27 cellular contexts compared by ENCODE assay signal in the genomic region with DNA sequence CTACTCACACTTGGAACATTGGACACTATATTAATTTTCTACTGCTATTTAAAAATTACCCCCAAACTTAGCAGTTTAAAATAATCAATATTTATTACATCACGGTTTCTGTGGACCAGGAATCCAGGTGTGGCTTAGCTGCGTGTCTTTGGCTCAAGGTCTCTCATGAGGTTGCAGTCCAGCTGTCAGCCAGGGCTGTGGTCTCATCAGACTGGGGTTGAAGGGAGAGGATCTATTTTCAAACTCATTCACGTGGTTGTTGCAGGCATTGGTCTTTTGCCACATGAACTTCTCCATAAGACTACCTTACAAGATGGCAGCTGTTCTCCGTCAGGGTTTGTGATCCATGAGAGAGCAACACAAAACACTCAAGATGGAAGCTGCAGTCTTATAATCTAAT.
"Had no signal": no experiment of that assay in that cellular context is flagged by ENCODE, and none has a peak within 500 bp of the region (broad histone marks: within the 10 kb centered on the region; RNA-seq: fewer than 3 reads in every experiment).

No MANE protein-coding gene starts in this region.

- H3K27ac ChIP-seq: neural progenitor cell, ovary, parathyroid adenoma, psoas muscle, right lobe of liver, sigmoid colon, skin epidermis, spleen, stomach, thoracic aorta, tibial artery, transverse colon, upper lobe of right lung, uterus had no signal

- H3K9ac ChIP-seq: neural progenitor cell, parathyroid adenoma had no signal

- H3K79me2 ChIP-seq: parathyroid adenoma had no signal

- H3K27me3 ChIP-seq: neural progenitor cell, ovary, right lobe of liver, sigmoid colon, spleen, stomach, tibial artery, transverse colon, upper lobe of right lung, uterus had no signal

- H3K36me3 ChIP-seq: neural progenitor cell, ovary, right lobe of liver, sigmoid colon, spleen, stomach, thoracic aorta, tibial artery, transverse colon, upper lobe of right lung, uterus had no signal

- DNase-seq: naive thymus-derived CD4-positive, alpha-beta T cell; natural killer cell; occipital lobe; ovary; posterior cingulate gyrus; psoas muscle; right cardiac atrium; right lobe of liver; sigmoid colon; spleen; stimulated activated CD4-positive, alpha-beta T cell treated with anti-CD3 and anti-CD28 coated beads, Interleukin-12 subunit alpha, Interleukin-12 subunit beta, amount 100 ng/mL, for 4 hours; stimulated activated CD4-positive, alpha-beta T cell treated with anti-CD3 and anti-CD28 coated beads, Interleukin-1b, Interleukin-23, amount 100 ng/mL, for 48 hours; stimulated activated CD4-positive, alpha-beta T cell treated with anti-CD3 and anti-CD28 coated beads, Interleukin-4, amount 100 ng/mL, for 1 hour; stimulated activated CD4-positive, alpha-beta T cell treated with anti-CD3 and anti-CD28 coated beads, Interleukin-4, amount 100 ng/mL, for 4 hours; stimulated activated CD8-positive, alpha-beta memory T cell treated with anti-CD3 and anti-CD28 coated beads, Interleukin-4, amount 100 ng/mL, for 48 hours; stimulated activated naive CD4-positive, alpha-beta T cell treated with Interleukin-2 at 50 U/mL for 16 hours; stomach; tibial artery; transverse colon; upper lobe of right lung; uterus had no signal

- ATAC-seq: naive thymus-derived CD4-positive, alpha-beta T cell; natural killer cell; psoas muscle; right cardiac atrium; right lobe of liver; stimulated activated memory B cell treated with anti-CD40 and anti-IgM and Interleukin-4, amounts not matched to agents 10 μg/mL and 1 μg/mL and 100 μg/mL, for 72 hours; upper lobe of right lung had no signal

- H3K4me3 ChIP-seq: neural progenitor cell, ovary, psoas muscle, right lobe of liver, sigmoid colon, skin epidermis, smooth muscle cell, spleen, stomach, thoracic aorta, tibial artery, transverse colon, upper lobe of right lung, uterus had no signal

- H3K4me2 ChIP-seq: neural progenitor cell, smooth muscle cell had no signal

- H3K4me1 ChIP-seq: neural progenitor cell, parathyroid adenoma, psoas muscle, right lobe of liver, sigmoid colon, transverse colon, upper lobe of right lung, uterus had no signal

- H2AFZ ChIP-seq: neural progenitor cell, parathyroid adenoma had no signal

- H3K9me3 ChIP-seq: ovary, psoas muscle, right lobe of liver, sigmoid colon, thoracic aorta, tibial artery, transverse colon, upper lobe of right lung, uterus had no signal
